ENCODE assay signal across 8 cellular contexts in genomic region chr9:35604578-35605335, GRCh38. TPM values are rescaled to one million over a fixed set of nuclear protein-coding genes. Genes with fewer than 3 reads are reported as not detected.
A peak's percentile ranks its signal among the peaks of the same experiment; 100 is the strongest.
DNase-seq lines count a peak whose midpoint lies in the region; ATAC-seq and TF ChIP-seq lines count a peak whose summit lies in the region.

Gene TESK1 (plus strand): TSS chr9:35605262. CDS start chr9:35605620, 358 bp downstream.

- peaks cover 15% of the 10 kb centered on the region for H3K79me2 ChIP-seq in MM.1S (ENCODE audit: low read length)

- ATAC-seq in left ventricle myocardium superior: peak; percentile 70
- ATAC-seq in upper lobe of left lung (ENCODE audit: low FRiP score in 2 of 2): peak; percentile 72 to 75

- H3K4me1 ChIP-seq in HAP-1 (peaks cover 20% of the 10 kb centered on the region), MM.1S (ENCODE audit: low read length) (peaks cover 16% of the 10 kb centered on the region), upper lobe of left lung (peaks cover 18 to 37% (median 25%) of the 10 kb centered on the region in 4 donors)

- H3K27ac ChIP-seq in MM.1S (ENCODE audit: low read length) (peak within 1 kb of the TSS; percentile 62; the same call in 1 of the 2 replicates), upper lobe of left lung (peak within 1 kb of the TSS; percentile 85 to 95 (median 89))

- DNase-seq in G401 (ENCODE audit: low spot score): peak; percentile 72
- peak; percentile 61 to 89 for DNase-seq in HAP-1 (ENCODE audit: low spot score in 2 of 2)
- DNase-seq in MM.1S: peak; percentile 91
- DNase-seq in amygdala (lab: John Stamatoyannopoulos, UW): peak in 42 of 56 donors; percentile 19 to 81 (median 56)
- peak; percentile 88 for DNase-seq in left ventricle myocardium superior
- peak; percentile 84 for DNase-seq in progenitor cell of endocrine pancreas (ENCODE audit: low spot score, unreplicated experiment)
- peak; percentile 83 to 97 for DNase-seq in upper lobe of left lung

- intact Hi-C loops in left ventricle myocardium superior (cut with micrococcal nuclease): no loop called here

- H3K4me2 ChIP-seq in MM.1S (ENCODE audit: low read depth, low read length): peak within 1 kb of the TSS; percentile 82

- in situ Hi-C loops in G401 (cut with HindIII; ENCODE audit: low sequenced_read_pairs): no loop called here
- in situ Hi-C loops in HAP-1 (cut with MboI; ENCODE audit: low sequenced_read_pairs): no loop called here

- H3K9me3 ChIP-seq in HAP-1 (no peaks in the 10 kb centered on the region), MM.1S (replicated peaks; ENCODE audit: insufficient read depth, low read length) (no peaks in the 10 kb centered on the region), upper lobe of left lung (no peaks in the 10 kb centered on the region)

- H3K4me3 ChIP-seq in HAP-1 (peak within 1 kb of the TSS; percentile 54), MM.1S (ENCODE audit: low read length) (peak within 1 kb of the TSS; percentile 78), upper lobe of left lung (peak within 1 kb of the TSS; percentile 37 to 99 (median 94))

- no peaks in the 10 kb centered on the region for H3K9me3 Mint-ChIP-seq in T-helper 1 cell treated with Interleukin-12 subunit alpha and Interleukin-12 subunit beta and Interleukin-4 antibody, amounts not matched to agents 30 μg/mL and 1 μg/mL, for 36 hours
- no peaks in the 10 kb centered on the region for H3K9me3 Mint-ChIP-seq in progenitor cell of endocrine pancreas (ENCODE audit: low read depth)

- H3K9me2 ChIP-seq in MM.1S (replicated peaks; ENCODE audit: insufficient read depth, low read length): no peaks in the 10 kb centered on the region

- H3K9ac ChIP-seq in MM.1S (ENCODE audit: low read length): peak within 1 kb of the TSS; percentile 55; the same call in 1 of the 2 replicates

- H4K20me1 ChIP-seq in MM.1S (ENCODE audit: insufficient read depth, low read length): no peaks in the 10 kb centered on the region

- peak within 1 kb of the TSS; percentile 98 for H3K4me3 Mint-ChIP-seq in T-helper 1 cell treated with Interleukin-12 subunit alpha and Interleukin-12 subunit beta and Interleukin-4 antibody, amounts not matched to agents 30 μg/mL and 1 μg/mL, for 36 hours
- H3K4me3 Mint-ChIP-seq in progenitor cell of endocrine pancreas (ENCODE audit: low read depth): peak within 1 kb of the TSS; percentile 96

- TF ChIP-seq CTCF in MM.1S (IDR thresholded peaks at IDR 0.05; ENCODE audit: low read length) (no peak), progenitor cell of endocrine pancreas (IDR thresholded peaks at IDR 0.05; ENCODE audit: unreplicated experiment) (no peak), upper lobe of left lung (IDR thresholded peaks at IDR 0.05) (no peak)

- no peaks in the 10 kb centered on the region for H3K27me3 Mint-ChIP-seq in T-helper 1 cell treated with Interleukin-12 subunit alpha and Interleukin-12 subunit beta and Interleukin-4 antibody, amounts not matched to agents 30 μg/mL and 1 μg/mL, for 36 hours (ENCODE audit: low read depth)
- H3K27me3 Mint-ChIP-seq in progenitor cell of endocrine pancreas: no peaks in the 10 kb centered on the region

- H3F3A ChIP-seq in MM.1S (ENCODE audit: insufficient read depth, low read length): peaks cover 6% of the 10 kb centered on the region

- TF ChIP-seq POLR2A in upper lobe of left lung (IDR thresholded peaks at IDR 0.05): no peak

- H3K4me1 Mint-ChIP-seq in T-helper 1 cell treated with Interleukin-12 subunit alpha and Interleukin-12 subunit beta and Interleukin-4 antibody, amounts not matched to agents 30 μg/mL and 1 μg/mL, for 36 hours (ENCODE audit: low read depth): peaks cover 31% of the 10 kb centered on the region
- H3K4me1 Mint-ChIP-seq in progenitor cell of endocrine pancreas (ENCODE audit: low read depth): peaks cover 17% of the 10 kb centered on the region

- peaks cover 2% of the 10 kb centered on the region for H3K36me3 ChIP-seq in HAP-1 (replicated peaks)
- no peaks in the 10 kb centered on the region for H3K36me3 ChIP-seq in MM.1S (replicated peaks; ENCODE audit: insufficient read depth, low read length)
- H3K36me3 ChIP-seq in upper lobe of left lung: peaks cover 16 to 25% (median 22%) of the 10 kb centered on the region in 4 donors

- peak within 1 kb of the TSS; percentile 83 for H2AFZ ChIP-seq in MM.1S (ENCODE audit: low read length)

- no peak for TF ChIP-seq EP300 in upper lobe of left lung (IDR thresholded peaks at IDR 0.05)

- H3K27ac Mint-ChIP-seq in T-helper 1 cell treated with Interleukin-12 subunit alpha and Interleukin-12 subunit beta and Interleukin-4 antibody, amounts not matched to agents 30 μg/mL and 1 μg/mL, for 36 hours: peak within 1 kb of the TSS; percentile 99
- H3K27ac Mint-ChIP-seq in progenitor cell of endocrine pancreas: peak within 1 kb of the TSS; percentile 99

- H3K27me3 ChIP-seq in HAP-1 (ENCODE audit: low read depth): no peaks in the 10 kb centered on the region
- no peaks in the 10 kb centered on the region for H3K27me3 ChIP-seq in MM.1S (replicated peaks; ENCODE audit: insufficient read depth, low read length)
- no peaks in the 10 kb centered on the region for H3K27me3 ChIP-seq in upper lobe of left lung

- 0% methylated on average over 16 to 31 of the region's 52 CpGs for WGBS in upper lobe of left lung, 2 donors

- peaks cover 6% of the 10 kb centered on the region for H3K36me3 Mint-ChIP-seq in T-helper 1 cell treated with Interleukin-12 subunit alpha and Interleukin-12 subunit beta and Interleukin-4 antibody, amounts not matched to agents 30 μg/mL and 1 μg/mL, for 36 hours (ENCODE audit: low read depth)
- H3K36me3 Mint-ChIP-seq in progenitor cell of endocrine pancreas (ENCODE audit: insufficient read depth): peaks cover 5% of the 10 kb centered on the region

RNA-seq across cellular contexts. Expression of gene TESK1, which starts in this region (rescaled TPM):
- total RNA-seq in G401 (2014; rRNA removed; shearing (Covaris generic)): 8.0 and 9.9 TPM in 2 replicates
- 28.8 TPM for total RNA-seq in left ventricle myocardium superior
- 62.3 and 63.2 TPM in 2 replicates for total RNA-seq in progenitor cell of endocrine pancreas
- 10 to 100 TPM; 36.9 to 61.9 (median 43.6) TPM for total RNA-seq in upper lobe of left lung

Comparison
In these comparisons a context has a peak if more than half of its experiments do, and no peak if none do; other contexts are left out.
1. Peak in every context shown above with its lines: DNase-seq, ATAC-seq, H3K4me3 ChIP-seq and H3K27ac ChIP-seq.